21 cellular contexts compared by ENCODE assay signal in the genomic region with DNA sequence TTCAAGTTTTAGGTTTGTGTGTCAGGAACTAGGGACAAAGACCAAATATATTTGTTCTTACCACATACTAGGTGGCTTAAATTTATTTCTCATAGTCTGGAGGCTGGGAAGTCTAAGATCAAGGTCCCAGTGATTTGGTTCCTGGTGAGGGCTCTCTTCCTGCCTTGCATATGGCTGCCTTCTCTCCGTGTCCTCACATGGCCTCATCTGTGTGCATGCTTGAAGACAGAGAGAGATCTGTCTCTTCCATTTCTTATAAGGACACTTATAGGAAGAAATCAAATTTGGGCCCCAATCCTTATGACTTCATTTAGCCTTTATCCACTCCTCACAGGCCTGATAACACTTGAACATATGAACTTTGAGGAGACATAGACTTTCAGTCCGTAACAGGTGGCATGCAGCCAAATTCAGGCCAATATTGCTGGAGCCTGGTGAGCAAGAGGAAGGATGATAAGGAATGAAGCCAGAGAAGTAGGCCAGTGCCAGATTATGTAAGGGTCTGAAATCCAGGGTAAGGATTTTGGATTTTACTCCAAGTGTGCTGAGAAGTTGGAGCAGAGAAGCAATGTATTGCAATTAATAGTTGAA. TPM values are rescaled to one million over a fixed set of nuclear protein-coding genes. Genes with fewer than 3 reads are reported as not detected.
DNase-seq lines count a peak whose midpoint lies in the region; ATAC-seq, FAIRE-seq and TF ChIP-seq lines count a peak whose summit lies in the region.
"Had no signal": no experiment of that assay in that cellular context is flagged by ENCODE, and none has a peak within 500 bp of the region (broad histone marks: within the 10 kb centered on the region; RNA-seq: fewer than 3 reads in every experiment).

No MANE protein-coding gene starts in this region.

- H3K36me3 Mint-ChIP-seq in activated T-cell treated with anti-CD3 and anti-CD28 coated beads, Interleukin-2, amount 50 U/mL, for 24 hours (ENCODE audit: low read depth) = peaks cover 90% of the 10 kb centered on the region
- H3K36me3 Mint-ChIP-seq in activated T-cell treated with anti-CD3 and anti-CD28 coated beads, Interleukin-2, amount 50 U/mL, for 4 hours (ENCODE audit: insufficient read depth) = peaks cover 47% of the 10 kb centered on the region

- H3K9ac ChIP-seq in K562 (ENCODE audit: insufficient read depth in 1 of 2, low read depth in 2 of 2, low read length in 2 of 2) (no peak overlapping the region), subcutaneous abdominal adipose tissue (ENCODE audit: low read length in 5 of 5) (no peak overlapping the region)

- TF ChIP-seq EP300 in K562 (IDR thresholded peaks at IDR 0.05; ENCODE audit: low read length) = peak; percentile 58

- H3K36me3 ChIP-seq in K562 (ENCODE audit: control insufficient read depth, insufficient read depth, low read length) = peaks cover 84% of the 10 kb centered on the region
- peaks cover 0 to 99% (median 50%) of the 10 kb centered on the region in 9 donors for H3K36me3 ChIP-seq in heart right ventricle
- H3K36me3 ChIP-seq in subcutaneous abdominal adipose tissue (ENCODE audit: control insufficient read depth in 5 of 5, insufficient read depth in 5 of 5, low read length in 5 of 5) = peaks cover 48 to 69% (median 58%) of the 10 kb centered on the region in 5 donors

- H3K27me3 ChIP-seq in K562 (ENCODE audit: control insufficient read depth in 2 of 2, insufficient read depth in 2 of 2, low read length in 2 of 2) (no peaks in the 10 kb centered on the region), heart right ventricle (no peaks in the 10 kb centered on the region), subcutaneous abdominal adipose tissue (ENCODE audit: control insufficient read depth in 5 of 5, insufficient read depth in 4 of 5, low read length in 5 of 5) (no peaks in the 10 kb centered on the region)

- no peaks in the 10 kb centered on the region for H3K79me2 ChIP-seq in K562 (ENCODE audit: control insufficient read depth, insufficient read depth, low read length)

- H3K9me3 Mint-ChIP-seq in activated T-cell treated with anti-CD3 and anti-CD28 coated beads, Interleukin-2, amount 50 U/mL, for 24 hours = no peaks in the 10 kb centered on the region
- H3K9me3 Mint-ChIP-seq in activated T-cell treated with anti-CD3 and anti-CD28 coated beads, Interleukin-2, amount 50 U/mL, for 4 hours = no peaks in the 10 kb centered on the region
- H3K9me3 Mint-ChIP-seq: activated naive CD4-positive, alpha-beta T cell treated with anti-CD3 and anti-CD28 coated beads, Interleukin-2, amount 50 U/mL, for 72 hours had no signal

- no peak overlapping the region for H3K4me3 Mint-ChIP-seq in activated T-cell treated with anti-CD3 and anti-CD28 coated beads, Interleukin-2, amount 50 U/mL, for 24 hours
- no peak overlapping the region for H3K4me3 Mint-ChIP-seq in activated T-cell treated with anti-CD3 and anti-CD28 coated beads, Interleukin-2, amount 50 U/mL, for 4 hours

- no peak for TF ChIP-seq CTCF in K562 (IDR thresholded peaks at IDR 0.05 in 2 of 3, conservative IDR thresholded peaks at IDR 0.05 in 1 of 3; ENCODE audit: insufficient read depth in 2 of 3, low read depth in 1 of 3, low read length in 3 of 3)
- TF ChIP-seq CTCF in heart right ventricle (IDR thresholded peaks at IDR 0.05) = no peak

- H3K4me1 Mint-ChIP-seq in activated T-cell treated with anti-CD3 and anti-CD28 coated beads, Interleukin-2, amount 50 U/mL, for 24 hours (ENCODE audit: low read depth) = peaks cover 52% of the 10 kb centered on the region
- peaks cover 20% of the 10 kb centered on the region for H3K4me1 Mint-ChIP-seq in activated T-cell treated with anti-CD3 and anti-CD28 coated beads, Interleukin-2, amount 50 U/mL, for 4 hours (ENCODE audit: low read depth)

- ATAC-seq in activated T-cell treated with anti-CD3 and anti-CD28 coated beads, Interleukin-2, amount 50 U/mL, for 4 hours = no peak
- ATAC-seq in K562 = peak; percentile 87
- ATAC-seq in heart right ventricle = peak in 6 of 8 donors; percentile 39 to 79 (median 66)
- no peak for ATAC-seq in GM18907 (IDR thresholded peaks at IDR 0.05; ENCODE audit: unreplicated experiment)
- no peak for ATAC-seq in GM19463 (IDR thresholded peaks at IDR 0.05; ENCODE audit: unreplicated experiment)
- ATAC-seq in GM18502 (IDR thresholded peaks at IDR 0.05; ENCODE audit: poor library complexity, unreplicated experiment) = no peak
- ATAC-seq: activated CD4-positive, CD25-positive, alpha-beta regulatory T cell treated with anti-CD3 and anti-CD28 coated beads, Interleukin-2, amount 50 U/mL, for 24 hours had no signal

- no peak overlapping the region for H3K4me2 ChIP-seq in K562 (ENCODE audit: insufficient read depth, low read length)

- TF ChIP-seq RAD21 in K562 (CRISPR knock-in tag; conservative IDR thresholded peaks at IDR 0.05 in 1 of 2, IDR thresholded peaks at IDR 0.05 in 1 of 2) = 0 out of 4 replicates have a peak, but pooled peaks of 1 of the 2 experiments have one; percentile 5

- H3K4me1 ChIP-seq in K562 (replicated peaks in 1 of 2; ENCODE audit: control insufficient read depth in 2 of 2, insufficient read depth in 2 of 2, low read length in 2 of 2) (peaks cover 0 to 13% of the 10 kb centered on the region in 2 experiments; a peak in 3 of 5 replicates), heart right ventricle (peaks cover 0 to 11% (median 8%) of the 10 kb centered on the region in 9 donors), subcutaneous abdominal adipose tissue (ENCODE audit: control insufficient read depth in 5 of 5, insufficient read depth in 5 of 5, low read length in 5 of 5) (peaks cover 0 to 10% (median 0%) of the 10 kb centered on the region in 5 donors)

- H3K27ac ChIP-seq in K562 (ENCODE audit: extremely low read depth, low read depth, low read length) = no peak overlapping the region
- peak overlapping the region in 1 of 10 donors; percentile 7 for H3K27ac ChIP-seq in heart right ventricle
- H3K27ac ChIP-seq in subcutaneous abdominal adipose tissue (ENCODE audit: low read depth, low read length) = peak overlapping the region; percentile 25
- H3K27ac ChIP-seq: RWPE1 had no signal

- peak; percentile 75 for FAIRE-seq in K562 (lab: Jason Lieb, UNC)
- FAIRE-seq: keratinocyte had no signal

- in situ Hi-C loops in K562 (cut with MboI) = no loop called here

- no peak for DNase-seq in activated T-cell treated with anti-CD3 and anti-CD28 coated beads, Interleukin-2, amount 50 U/mL, for 24 hours
- DNase-seq in activated T-cell treated with anti-CD3 and anti-CD28 coated beads, Interleukin-2, amount 50 U/mL, for 4 hours = no peak
- DNase-seq in K562 (ENCODE audit: extremely low read depth in 1 of 4, low spot score in 3 of 4) (peak in 2 of 4 experiments; percentile 25 to 80), heart right ventricle (peak; percentile 20 to 32)
- DNase-seq: activated CD8-positive, alpha-beta memory T cell treated with anti-CD3 and anti-CD28 coated beads, Interleukin-2, amount 50 U/mL, for 48 hours; caudate nucleus; CD4-positive, alpha-beta memory T cell; H7; NCI-H2107; NCI-H82; nucleus accumbens; stimulated activated CD4-positive, alpha-beta T cell treated with anti-CD3 and anti-CD28 coated beads, Interleukin-4, amount 100 ng/mL, for 4 hours; trophoblast cell had no signal

- peak overlapping the region; percentile 12 for H3K27ac Mint-ChIP-seq in activated T-cell treated with anti-CD3 and anti-CD28 coated beads, Interleukin-2, amount 50 U/mL, for 24 hours
- H3K27ac Mint-ChIP-seq: activated naive CD4-positive, alpha-beta T cell treated with anti-CD3 and anti-CD28 coated beads, Interleukin-2, amount 50 U/mL, for 72 hours had no signal

- H3K9me3 ChIP-seq in K562 (replicated peaks; ENCODE audit: control insufficient read depth, insufficient read depth, low read depth, low read length) (no peaks in the 10 kb centered on the region), heart right ventricle (no peaks in the 10 kb centered on the region), subcutaneous abdominal adipose tissue (ENCODE audit: control insufficient read depth in 5 of 5, low read length in 5 of 5) (no peaks in the 10 kb centered on the region)

- H3K9me1 ChIP-seq in K562 (ENCODE audit: control insufficient read depth, insufficient read depth, low read length) = no peaks in the 10 kb centered on the region

- WGBS in K562 (ENCODE audit: insufficient coverage, low coverage, missing lambda C conversion rate) = 0% methylated on average over 2 of the region's 2 CpGs
- WGBS in heart right ventricle, 2 donors = 41 to 54% methylated on average over 2 of the region's 2 CpGs

- H2AFZ ChIP-seq in K562 (ENCODE audit: low read depth, low read length) = no peak overlapping the region

- H3K4me3 ChIP-seq in K562 (no peak overlapping the region), heart right ventricle (no peak overlapping the region), subcutaneous abdominal adipose tissue (ENCODE audit: low read depth in 1 of 5, low read length in 5 of 5) (no peak overlapping the region)

- H3K27me3 Mint-ChIP-seq in activated T-cell treated with anti-CD3 and anti-CD28 coated beads, Interleukin-2, amount 50 U/mL, for 24 hours = no peaks in the 10 kb centered on the region
- H3K27me3 Mint-ChIP-seq in activated T-cell treated with anti-CD3 and anti-CD28 coated beads, Interleukin-2, amount 50 U/mL, for 4 hours (ENCODE audit: low read depth) = no peaks in the 10 kb centered on the region
- H3K27me3 Mint-ChIP-seq: CD4-positive, alpha-beta memory T cell had no signal

- TF ChIP-seq POLR2A in K562 (conservative IDR thresholded peaks at IDR 0.05) = no peak

- POLR2A ChIA-PET in K562 (lab: Yijun Ruan, JAX) = interaction anchor here (0.8 kb wide), 1 partner anchor 35 kb away, joined by 4 read pairs; a partner anchor contains a TSS

- no TSS peak for BruUV-seq in K562 (replicated peaks; lab: Mats Ljungman, UMichigan)

- CTCF ChIA-PET in K562 (lab: Yijun Ruan, JAX; ENCODE audit: low intra/inter-chr PET ratio) = no interaction called here

- no peaks in the 10 kb centered on the region for H4K20me1 ChIP-seq in K562 (replicated peaks; ENCODE audit: control insufficient read depth, insufficient read depth, low read length)

- intact Hi-C loops in K562 (cut with micrococcal nuclease) = no loop called here
- intact Hi-C loops in heart right ventricle (cut with DNase I) = no loop called here

RNA-seq across cellular contexts. Expression of a gene that starts 35.1 kb away (rescaled TPM):
- total RNA-seq in activated T-cell treated with anti-CD3 and anti-CD28 coated beads, Interleukin-2, amount 50 U/mL, for 4 hours = 10 to 100 TPM; 35.1 to 40.6 (median 37.8) TPM
- 231 and 661 TPM in 2 replicates for total RNA-seq in K562 (2011; cell fraction: chromatin; rRNA removed; ENCODE audit: low replicate concordance)
- total RNA-seq in K562 (2011; cell fraction: nucleolus; rRNA removed) = 108 and 153 TPM in 2 replicates
- 241 and 304 TPM in 2 replicates for total RNA-seq in K562 (2011; cell fraction: nucleoplasm; rRNA removed)
- total RNA-seq in K562 (2014; rRNA removed) (41.3 and 42.6 TPM in 2 replicates), K562 (2014; rRNA removed; fragmentation: Illumina TruSeq; extraction: Trizol) (71.2 and 76.4 TPM in 2 replicates), K562 (2015; rRNA removed; fragmentation: Illumina TruSeq; extraction: Trizol) (64.8 and 69.6 TPM in 2 replicates), K562 (2021) (41.3 and 41.4 TPM in 2 replicates), heart right ventricle (10 to 100 TPM; 25.1 to 33.8 (median 29.8) TPM)
- polyA plus RNA-seq in K562 (2011; rRNA removed) (99.1 and 124 TPM in 2 replicates), K562 (2014; fragmentation: Illumina TruSeq; extraction: Trizol) (46.8 and 58.0 TPM in 2 replicates), K562 (2014; fragmentation: Nextera tagmentation; extraction: Ambion mirVana) (10 to 100 TPM; 19.7 to 29.5 TPM), K562 (2014; rRNA removed) (48.3 and 53.3 TPM in 2 replicates), heart right ventricle (10 to 100 TPM; 20.4 to 42.1 TPM)
- 35.8 and 57.9 TPM in 2 replicates for polyA plus RNA-seq in K562 (2011; cell fraction: cytosol; rRNA removed)
- 328 and 363 TPM in 2 replicates for polyA plus RNA-seq in K562 (2011; cell fraction: nucleus; rRNA removed)
- polyA plus RNA-seq in K562 (2012) = 26.0 and 57.7 TPM in 2 replicates
- 183 and 234 TPM in 2 replicates for polyA minus RNA-seq in K562 (2011; rRNA and poly(A)+ RNA removed)
- polyA minus RNA-seq in K562 (2011; cell fraction: cytosol; rRNA and poly(A)+ RNA removed) = 25.2 and 32.9 TPM in 2 replicates
- 165 and 260 TPM in 2 replicates for polyA minus RNA-seq in K562 (2011; cell fraction: nucleus; rRNA and poly(A)+ RNA removed)

Comparison
In these comparisons a context has a peak if more than half of its experiments do, and no peak if none do; other contexts are left out.
1. DNase-seq: peak in heart right ventricle (2 of 2); none in activated T-cell treated with anti-CD3 and anti-CD28 coated beads, Interleukin-2, amount 50 U/mL, for 24 hours (single experiment) and activated T-cell treated with anti-CD3 and anti-CD28 coated beads, Interleukin-2, amount 50 U/mL, for 4 hours (single experiment).
2. ATAC-seq: peak in K562 (single experiment) and heart right ventricle (6 of 8); none in activated T-cell treated with anti-CD3 and anti-CD28 coated beads, Interleukin-2, amount 50 U/mL, for 4 hours (0 of 2), GM18907 (single experiment), GM19463 (single experiment) and GM18502 (single experiment).